17 cellular contexts compared by ENCODE assay signal in the genomic region with DNA sequence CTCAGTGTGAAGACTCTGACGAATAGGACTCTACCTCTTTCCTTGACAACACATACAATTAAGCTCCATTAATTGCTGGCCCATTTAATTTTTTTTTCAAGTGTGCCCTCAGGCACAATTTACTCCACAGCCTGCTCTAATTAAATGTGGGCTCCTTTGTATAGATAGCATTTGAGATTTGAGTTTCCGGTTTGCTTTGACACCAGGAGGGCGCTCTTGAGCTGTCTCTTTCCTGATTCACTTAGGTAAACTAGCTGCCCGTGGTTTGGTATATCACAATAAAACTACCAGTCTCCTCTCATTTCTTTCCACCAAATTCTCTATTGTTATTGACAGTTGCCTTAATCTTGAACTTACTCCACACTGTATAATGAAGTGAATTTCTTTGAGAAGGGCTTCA.
A peak's percentile ranks its signal among the peaks of the same experiment; 100 is the strongest.
DNase-seq lines count a peak whose midpoint lies in the region; ATAC-seq and TF ChIP-seq lines count a peak whose summit lies in the region.
"Had no signal": no experiment of that assay in that cellular context is flagged by ENCODE, and none has a peak within 500 bp of the region (broad histone marks: within the 10 kb centered on the region; RNA-seq: fewer than 3 reads in every experiment).

No MANE protein-coding gene starts in this region.

- H3K9me3 ChIP-seq in aorta (ENCODE audit: control insufficient read depth, low read length), result no peaks in the 10 kb centered on the region

- intact Hi-C loops in aorta (cut with DNase I), result no loop called here

- no peaks in the 10 kb centered on the region for H3K4me1 Mint-ChIP-seq in HFFc6 (ENCODE audit: low read depth)
- H3K4me1 Mint-ChIP-seq: stimulated activated naive CD8-positive, alpha-beta T cell treated with anti-CD3 and anti-CD28 coated beads, Interleukin-15, amount 100 ng/mL, for 72 hours had no signal

- in situ Hi-C loops in brain microvascular endothelial cell (cut with HindIII; ENCODE audit: low pct_ligation_motif_present, low sequenced_read_pairs), result no loop called here

- no peak overlapping the region for H3K4me3 Mint-ChIP-seq in HFFc6
- H3K4me3 Mint-ChIP-seq: activated T-cell treated with anti-CD3 and anti-CD28 coated beads, Interleukin-2, amount 50 U/mL, for 24 hours; stimulated activated naive CD8-positive, alpha-beta T cell treated with anti-CD3 and anti-CD28 coated beads, Interleukin-15, amount 100 ng/mL, for 72 hours had no signal

- peaks cover 34% of the 10 kb centered on the region for H3K9me3 Mint-ChIP-seq in HFFc6

- H3K27me3 ChIP-seq in brain microvascular endothelial cell (replicated peaks), result no peaks in the 10 kb centered on the region
- no peaks in the 10 kb centered on the region for H3K27me3 ChIP-seq in aorta (ENCODE audit: control insufficient read depth in 1 of 2, insufficient read depth in 2 of 2, low read length in 1 of 2)
- H3K27me3 ChIP-seq: right atrium auricular region had no signal

- 57 to 72% methylated on average over 4 of the region's 4 CpGs for WGBS in aorta, 2 donors

- no peaks in the 10 kb centered on the region for H3K36me3 Mint-ChIP-seq in HFFc6 (ENCODE audit: low read depth)

- H3K27ac ChIP-seq in 22Rv1 (no peak overlapping the region), brain microvascular endothelial cell (no peak overlapping the region), aorta (ENCODE audit: low read depth in 1 of 2, low read length in 2 of 2) (no peak overlapping the region)
- H3K27ac ChIP-seq: right atrium auricular region, SK-N-MC had no signal

- H3K36me3 ChIP-seq in brain microvascular endothelial cell (replicated peaks) (no peaks in the 10 kb centered on the region), aorta (ENCODE audit: control insufficient read depth in 1 of 2, insufficient read depth in 2 of 2, low read length in 1 of 2) (no peaks in the 10 kb centered on the region)
- H3K36me3 ChIP-seq: right atrium auricular region had no signal

- TF ChIP-seq CTCF in 22Rv1 (IDR thresholded peaks at IDR 0.05) (peak; percentile 57), GM12874 (IDR thresholded peaks at IDR 0.05; ENCODE audit: insufficient read depth, low read depth, low read length) (0 out of 2 replicates have a peak, but pooled peaks have one; percentile 16), brain microvascular endothelial cell (IDR thresholded peaks at IDR 0.05; ENCODE audit: low read depth, low read length, missing control alignments) (peak; percentile 21), HFFc6 (IDR thresholded peaks at IDR 0.05) (no peak)

- no peak overlapping the region for H3K27ac Mint-ChIP-seq in HFFc6
- H3K27ac Mint-ChIP-seq: activated T-cell treated with anti-CD3 and anti-CD28 coated beads, Interleukin-2, amount 50 U/mL, for 24 hours; stimulated activated naive CD8-positive, alpha-beta T cell treated with anti-CD3 and anti-CD28 coated beads, Interleukin-15, amount 100 ng/mL, for 72 hours had no signal

- H3K4me1 ChIP-seq in aorta (ENCODE audit: control insufficient read depth in 1 of 2, insufficient read depth in 2 of 2, low read length in 2 of 2), result no peaks in the 10 kb centered on the region
- H3K4me1 ChIP-seq: right atrium auricular region had no signal

- DNase-seq in NCI-H146 treated with DMSO at 0.1 percent for 48 hours (lab: John Stamatoyannopoulos, UW; ENCODE audit: unreplicated experiment) (peak; percentile 22), brain microvascular endothelial cell (no peak), HPDE6-E6E7 (ENCODE audit: extremely low spot score) (no peak), aorta (no peak), HFFc6 (no peak)
- DNase-seq in stimulated activated CD4-positive, alpha-beta T cell treated with anti-CD3 and anti-CD28 coated beads, Interleukin-1b, Interleukin-23, amount 100 ng/mL, for 48 hours, result no peak
- DNase-seq: activated CD4-positive, alpha-beta T cell treated with anti-CD3 and anti-CD28 coated beads for 1 hour; activated T-cell treated with anti-CD3 and anti-CD28 coated beads, Interleukin-2, amount 50 U/mL, for 24 hours; amygdala; dermis blood vessel endothelial cell; MM.1S; NCI-H774; stimulated activated naive CD8-positive, alpha-beta T cell treated with anti-CD3 and anti-CD28 coated beads, Interleukin-15, amount 100 ng/mL, for 72 hours had no signal

- no peak overlapping the region for H3K4me3 ChIP-seq in brain microvascular endothelial cell (ENCODE audit: low read depth, low read length)
- H3K4me3 ChIP-seq in aorta (ENCODE audit: low read length in 2 of 2), result peak overlapping the region in 1 of 2 donors; percentile 3
- H3K4me3 ChIP-seq: right atrium auricular region, SK-N-MC had no signal

- H3K27me3 Mint-ChIP-seq in HFFc6 (ENCODE audit: insufficient read depth), result peaks cover 2% of the 10 kb centered on the region; the same call in 1 of the 2 replicates
- H3K27me3 Mint-ChIP-seq: activated T-cell treated with anti-CD3 and anti-CD28 coated beads, Interleukin-2, amount 50 U/mL, for 24 hours; stimulated activated naive CD8-positive, alpha-beta T cell treated with anti-CD3 and anti-CD28 coated beads, Interleukin-15, amount 100 ng/mL, for 72 hours had no signal

- ATAC-seq in aorta (ENCODE audit: low FRiP score), result no peak
- ATAC-seq: stimulated activated naive CD8-positive, alpha-beta T cell treated with anti-CD3 and anti-CD28 coated beads, Interleukin-15, amount 100 ng/mL, for 72 hours had no signal
